Comparison of ENCODE assay signal across 1 cellular context in the genomic region with DNA sequence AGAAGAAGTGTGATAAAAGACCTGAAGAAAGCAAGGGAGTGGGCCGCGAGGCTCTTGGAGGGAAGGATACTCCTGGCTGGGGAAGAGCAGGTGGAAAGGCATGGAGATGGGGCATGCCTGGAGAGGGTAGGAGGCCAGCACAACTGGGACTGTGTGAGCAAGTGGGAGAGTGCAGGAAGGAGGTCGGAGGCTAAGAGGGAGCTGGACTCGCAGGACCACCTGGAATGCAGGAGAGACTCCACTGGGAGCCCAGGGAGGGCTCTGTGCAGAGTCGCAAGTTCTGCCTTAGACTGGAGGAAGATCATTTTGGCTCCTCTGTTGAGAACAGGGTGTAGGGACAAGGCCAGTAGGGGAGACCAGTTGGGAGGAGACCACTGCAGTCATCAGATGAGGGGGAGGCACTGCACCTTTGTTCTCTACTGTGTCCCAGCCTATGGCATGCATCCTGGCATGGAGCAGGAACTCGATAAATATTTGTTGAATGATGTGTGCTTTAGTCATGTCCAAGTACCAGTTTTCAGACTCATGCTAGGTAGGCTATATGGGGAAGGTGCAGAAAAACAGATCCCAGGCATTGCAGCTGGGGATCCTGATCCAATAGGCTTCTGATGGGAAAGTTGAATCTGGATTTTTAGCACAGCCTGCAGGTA.
TF ChIP-seq lines count a peak whose summit lies in the region.

No MANE protein-coding gene starts in this region.

TF ChIP-seq in WTC11, 78 proteins besides CTCF, POLR2A, EP300 and RAD21 (continued from another document):
- no peak for TF ChIP-seq ATF1 (CRISPR knock-in tag; IDR thresholded peaks at IDR 0.05)
- no peak for TF ChIP-seq CBFB (CRISPR knock-in tag; IDR thresholded peaks at IDR 0.05; ENCODE audit: low read depth)
- no peak for TF ChIP-seq RORB (CRISPR knock-in tag; IDR thresholded peaks at IDR 0.05)
